17 cellular contexts compared by ENCODE assay signal in genomic region chr12:59382678-59383425, GRCh38.
DNase-seq lines count a peak whose midpoint lies in the region; ATAC-seq and TF ChIP-seq lines count a peak whose summit lies in the region.
"Had no signal": no experiment of that assay in that cellular context is flagged by ENCODE, and none has a peak within 500 bp of the region (broad histone marks: within the 10 kb centered on the region; RNA-seq: fewer than 3 reads in every experiment).

No MANE protein-coding gene starts in this region.

- H3K4me3 Mint-ChIP-seq in T-helper 17 cell = peak overlapping the region; percentile 10
- H3K4me3 Mint-ChIP-seq: B cell had no signal

- no peaks in the 10 kb centered on the region for H3K9me3 ChIP-seq in T-helper 17 cell (ENCODE audit: control insufficient read depth, low read length, poor library complexity, severe bottlenecking)
- H3K9me3 ChIP-seq in prostate gland = no peaks in the 10 kb centered on the region
- H3K9me3 ChIP-seq: suprapubic skin had no signal

- no peak for ATAC-seq in T-helper 17 cell
- ATAC-seq: sciatic nerve had no signal

- no peaks in the 10 kb centered on the region for H3K27me3 Mint-ChIP-seq in T-helper 17 cell
- H3K27me3 Mint-ChIP-seq: B cell had no signal

- H3K4me3 ChIP-seq in AG10803 (ENCODE audit: low read length) (peak overlapping the region; percentile 54), foreskin fibroblast (ENCODE audit: low read depth in 1 of 2, low read length in 2 of 2) (peak overlapping the region in 1 of 2 donors; percentile 52), prostate gland (no peak overlapping the region)
- H3K4me3 ChIP-seq: suprapubic skin had no signal

- peak; percentile 57 for DNase-seq in AG10803 (ENCODE audit: low read depth)
- peak; percentile 17 for DNase-seq in GM04504 (ENCODE audit: low read depth)
- DNase-seq in T-helper 17 cell = no peak
- DNase-seq in foreskin fibroblast = peak; percentile 25 to 56
- no peak for DNase-seq in anterior cingulate cortex (lab: John Stamatoyannopoulos, UW)
- DNase-seq in prostate gland (ENCODE audit: low spot score) = no peak
- DNase-seq in NCI-H748 treated with DMSO at 0.1 percent for 48 hours (lab: John Stamatoyannopoulos, UW) = no peak
- no peak for DNase-seq in globus pallidus (ENCODE audit: low spot score)
- DNase-seq: activated gamma-delta T cell treated with Interleukin-2 at 50 U/mL for 16 hours, DMS53, head of caudate nucleus, NCI-H2081, NCI-H526 treated with DMSO at 0.1 percent for 48 hours had no signal

- no peaks in the 10 kb centered on the region for H3K36me3 Mint-ChIP-seq in T-helper 17 cell (ENCODE audit: low read depth)

- no peaks in the 10 kb centered on the region for H3K27me3 ChIP-seq in prostate gland (replicated peaks; ENCODE audit: insufficient read depth)
- H3K27me3 ChIP-seq: suprapubic skin had no signal

- H3K27ac Mint-ChIP-seq in T-helper 17 cell = no peak overlapping the region
- H3K27ac Mint-ChIP-seq: B cell had no signal

- no peaks in the 10 kb centered on the region for H3K4me1 ChIP-seq in prostate gland (replicated peaks)
- H3K4me1 ChIP-seq: suprapubic skin had no signal

- WGBS in prostate gland = 63% methylated on average over 3 of the region's 3 CpGs

- no peak for TF ChIP-seq POLR2A in prostate gland (IDR thresholded peaks at IDR 0.05)

- no peaks in the 10 kb centered on the region for H3K36me3 ChIP-seq in prostate gland
- H3K36me3 ChIP-seq: suprapubic skin had no signal

- no peak for TF ChIP-seq CTCF in AG10803 (conservative IDR thresholded peaks at IDR 0.05; ENCODE audit: low read length)
- no peak for TF ChIP-seq CTCF in foreskin fibroblast (IDR thresholded peaks at IDR 0.05; ENCODE audit: low read depth, low read length)
- TF ChIP-seq CTCF in prostate gland (IDR thresholded peaks at IDR 0.05) = no peak

- H3K27ac ChIP-seq in prostate gland = no peak overlapping the region
- H3K27ac ChIP-seq: suprapubic skin, VCaP had no signal

- intact Hi-C loops in prostate gland (cut with DNase I) = no loop called here

- H3K4me1 Mint-ChIP-seq in T-helper 17 cell = peaks cover 2% of the 10 kb centered on the region
- H3K4me1 Mint-ChIP-seq: B cell had no signal

Comparison
In these comparisons a context has a peak if more than half of its experiments do, and no peak if none do; other contexts are left out.
1. DNase-seq: peak in AG10803 (single experiment), GM04504 (single experiment) and foreskin fibroblast (2 of 2); none in T-helper 17 cell (0 of 3), anterior cingulate cortex (0 of 58), prostate gland (single experiment), NCI-H748 treated with DMSO at 0.1 percent for 48 hours (single experiment) and globus pallidus (single experiment).